ENCODE assay signal across 12 cellular contexts in the genomic region with DNA sequence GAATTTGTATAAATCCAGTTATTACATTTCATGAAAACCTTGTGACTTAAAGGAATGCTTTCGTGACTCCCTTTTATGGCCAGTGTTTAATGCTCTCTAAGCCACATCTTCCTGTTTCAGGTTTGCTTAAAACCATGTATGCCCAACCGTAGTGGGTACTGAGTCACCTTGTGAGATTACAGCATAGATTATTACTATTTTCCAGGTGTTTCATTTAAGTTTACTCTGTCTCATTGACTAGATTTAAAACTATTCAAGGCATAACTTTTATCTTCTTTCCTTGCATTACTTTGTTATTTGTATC. TPM values are rescaled to one million over a fixed set of nuclear protein-coding genes. Genes with fewer than 3 reads are reported as not detected.
A peak's percentile ranks its signal among the peaks of the same experiment; 100 is the strongest.
DNase-seq lines count a peak whose midpoint lies in the region; ATAC-seq and TF ChIP-seq lines count a peak whose summit lies in the region.
"Had no signal": no experiment of that assay in that cellular context is flagged by ENCODE, and none has a peak within 500 bp of the region (broad histone marks: within the 10 kb centered on the region; RNA-seq: fewer than 3 reads in every experiment).

No MANE protein-coding gene starts in this region.

- TF ChIP-seq POLR2A in suprapubic skin (IDR thresholded peaks at IDR 0.05) = no peak

- TF ChIP-seq EP300 in suprapubic skin (IDR thresholded peaks at IDR 0.05) = no peak

- no peaks in the 10 kb centered on the region for H3K27me3 ChIP-seq in suprapubic skin

- H3K9me3 Mint-ChIP-seq in activated CD4-positive, alpha-beta T cell treated with anti-CD3 and anti-CD28 coated beads for 36 hours (ENCODE audit: low read depth) = no peaks in the 10 kb centered on the region
- no peaks in the 10 kb centered on the region for H3K9me3 Mint-ChIP-seq in HFFc6

- H3K27me3 Mint-ChIP-seq in activated CD4-positive, alpha-beta T cell treated with anti-CD3 and anti-CD28 coated beads for 36 hours = no peaks in the 10 kb centered on the region
- H3K27me3 Mint-ChIP-seq in HFFc6 (ENCODE audit: insufficient read depth) (peaks cover 3% of the 10 kb centered on the region), T-helper 17 cell (no peaks in the 10 kb centered on the region)

- intact Hi-C loops in activated CD4-positive, alpha-beta T cell treated with anti-CD3 and anti-CD28 coated beads for 36 hours (cut with DNase I, micrococcal nuclease) = loop anchor here (1.0 to 5.0 kb wide), 10 partner anchors 40 to 342 kb away; partner anchors contain the start of genes KIF1B (in 2 of the 2), CENPS (in 1 of the 2) and UBE4B (in 1 of the 2)
- intact Hi-C loops in mucosa of descending colon (cut with DNase I, micrococcal nuclease) = no loop called here

- peak overlapping the region; percentile 31 for H3K4me3 Mint-ChIP-seq in activated CD4-positive, alpha-beta T cell treated with anti-CD3 and anti-CD28 coated beads for 36 hours
- H3K4me3 Mint-ChIP-seq in HFFc6 (no peak overlapping the region), T-helper 17 cell (no peak overlapping the region)

- peak; percentile 48 for DNase-seq in activated CD4-positive, alpha-beta T cell treated with anti-CD3 and anti-CD28 coated beads for 36 hours
- DNase-seq in activated CD4-positive, alpha-beta T cell treated with anti-CD3 and anti-CD28 coated beads for 4 hours = no peak
- DNase-seq in HFFc6 (no peak), T-helper 17 cell (no peak), mucosa of descending colon (no peak), suprapubic skin (ENCODE audit: low spot score in 2 of 2) (no peak), NCI-H1694 (lab: John Stamatoyannopoulos, UW) (no peak)
- DNase-seq: amniotic stem cell; NCI-H524; stimulated activated CD8-positive, alpha-beta memory T cell treated with anti-CD3 and anti-CD28 coated beads, Interleukin-4, amount 100 ng/mL, for 48 hours had no signal

- peak; percentile 88 for ATAC-seq in activated CD4-positive, alpha-beta T cell treated with anti-CD3 and anti-CD28 coated beads for 36 hours
- ATAC-seq in T-helper 17 cell (no peak), mucosa of descending colon (peak; percentile 43), HG02798 (IDR thresholded peaks at IDR 0.05; ENCODE audit: poor library complexity, unreplicated experiment) (no peak)
- ATAC-seq: HCT116 had no signal

- 79% methylated on average over 2 of the region's 2 CpGs for WGBS in suprapubic skin

- H3K27ac ChIP-seq in suprapubic skin = no peak overlapping the region

- CTCF ChIA-PET in activated CD4-positive, alpha-beta T cell treated with anti-CD3 and anti-CD28 coated beads for 36 hours (lab: Charles Lee) = interaction anchor here (0.6 to 1.9 kb wide), 9 partner anchors 12 to 770 kb away, joined by 3 to 9 read pairs (median 4); partner anchors contain the start of gene PGD

- H3K4me3 ChIP-seq in mucosa of descending colon (no peak overlapping the region), suprapubic skin (no peak overlapping the region)

- peak overlapping the region; percentile 93 for H3K27ac Mint-ChIP-seq in activated CD4-positive, alpha-beta T cell treated with anti-CD3 and anti-CD28 coated beads for 36 hours
- H3K27ac Mint-ChIP-seq in HFFc6 = peak overlapping the region; percentile 2; the same call in 1 of the 2 replicates
- peak overlapping the region; percentile 81 for H3K27ac Mint-ChIP-seq in T-helper 17 cell

- no peaks in the 10 kb centered on the region for H3K9me3 ChIP-seq in T-helper 17 cell (ENCODE audit: control insufficient read depth, low read length, poor library complexity, severe bottlenecking)
- H3K9me3 ChIP-seq in mucosa of descending colon = no peaks in the 10 kb centered on the region
- no peaks in the 10 kb centered on the region for H3K9me3 ChIP-seq in suprapubic skin

- peaks cover 46% of the 10 kb centered on the region for H3K4me1 Mint-ChIP-seq in activated CD4-positive, alpha-beta T cell treated with anti-CD3 and anti-CD28 coated beads for 36 hours
- peaks cover 10% of the 10 kb centered on the region for H3K4me1 Mint-ChIP-seq in HFFc6 (ENCODE audit: low read depth)
- peaks cover 19% of the 10 kb centered on the region for H3K4me1 Mint-ChIP-seq in T-helper 17 cell

- H3K36me3 ChIP-seq in mucosa of descending colon (ENCODE audit: low read depth) (no peaks in the 10 kb centered on the region), suprapubic skin (peaks cover 87% of the 10 kb centered on the region)

- no peak for TF ChIP-seq CTCF in HFFc6 (IDR thresholded peaks at IDR 0.05)
- TF ChIP-seq CTCF in mucosa of descending colon (IDR thresholded peaks at IDR 0.05) = no peak
- no peak for TF ChIP-seq CTCF in suprapubic skin (IDR thresholded peaks at IDR 0.05)

- peaks cover 50% of the 10 kb centered on the region for H3K36me3 Mint-ChIP-seq in activated CD4-positive, alpha-beta T cell treated with anti-CD3 and anti-CD28 coated beads for 36 hours (ENCODE audit: low read depth)
- H3K36me3 Mint-ChIP-seq in HFFc6 (ENCODE audit: low read depth) (peaks cover 38% of the 10 kb centered on the region), T-helper 17 cell (ENCODE audit: low read depth) (peaks cover 7% of the 10 kb centered on the region)

- POLR2A ChIA-PET in activated CD4-positive, alpha-beta T cell treated with anti-CD3 and anti-CD28 coated beads for 36 hours (lab: Charles Lee) = interaction anchor here (0.6 to 1.0 kb wide), 4 partner anchors 16 to 135 kb away, joined by 3 to 4 read pairs (median 3); no protein-coding TSS in a partner anchor

- H3K4me1 ChIP-seq in mucosa of descending colon (ENCODE audit: low read depth) (no peaks in the 10 kb centered on the region), suprapubic skin (no peaks in the 10 kb centered on the region)

RNA-seq across cellular contexts. Expression of gene KIF1B, which starts 40.1 kb away (rescaled TPM):
- total RNA-seq in activated CD4-positive, alpha-beta T cell treated with anti-CD3 and anti-CD28 coated beads for 36 hours = 10 to 100 TPM; 12.3 to 13.5 TPM
- total RNA-seq in HFFc6 (2021; fragmentation: NEBNext Ultra II Directional; extraction: Animal tissue kit (Norgen Biotek cat#: 25700)) = 10 to 100 TPM; 35.2 to 41.6 (median 39.3) TPM
- 10 to 100 TPM; 10.9 to 13.3 TPM for total RNA-seq in T-helper 17 cell
- total RNA-seq in mucosa of descending colon = 10 to 100 TPM; 35.6 to 62.2 (median 48.0) TPM
- 10 to 100 TPM; 46.0 to 88.0 (median 51.2) TPM for total RNA-seq in suprapubic skin

Comparison
In these comparisons a context has a peak if more than half of its experiments do, and no peak if none do; other contexts are left out.
1. ATAC-seq: peak in activated CD4-positive, alpha-beta T cell treated with anti-CD3 and anti-CD28 coated beads for 36 hours (single experiment) and mucosa of descending colon (single experiment); none in T-helper 17 cell (single experiment) and HG02798 (single experiment).
2. H3K27ac Mint-ChIP-seq: peak in every context shown above with its lines; median percentile 93 in activated CD4-positive, alpha-beta T cell treated with anti-CD3 and anti-CD28 coated beads for 36 hours; 81 in T-helper 17 cell; 2 in HFFc6.
3. intact Hi-C loops: an anchor here in activated CD4-positive, alpha-beta T cell treated with anti-CD3 and anti-CD28 coated beads for 36 hours (1.0 to 5.0 kb wide); none called in mucosa of descending colon.